Comparison of ENCODE assay signal across 20 cellular contexts in the genomic region with DNA sequence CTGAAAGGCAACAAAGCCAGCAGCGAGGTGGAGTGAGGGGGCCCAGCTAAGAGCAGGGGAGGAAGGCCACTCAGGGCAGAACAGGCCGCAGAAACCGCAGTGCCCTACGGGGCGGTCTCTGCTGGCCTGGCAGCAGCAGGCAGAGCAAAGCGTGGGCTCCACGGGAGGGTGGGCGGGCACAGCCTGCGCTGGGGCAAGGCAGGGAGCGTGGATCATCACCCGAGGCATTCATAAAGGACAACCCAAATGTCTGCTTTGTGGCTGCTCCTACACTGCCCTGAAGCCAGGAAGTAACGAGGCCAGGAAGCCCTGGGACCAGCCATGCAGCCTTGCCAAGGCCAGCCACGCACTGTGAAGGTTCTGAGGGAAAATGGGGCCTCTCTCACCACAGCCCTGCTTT.
A peak's percentile ranks its signal among the peaks of the same experiment; 100 is the strongest.
DNase-seq lines count a peak whose midpoint lies in the region; ATAC-seq, FAIRE-seq and TF ChIP-seq lines count a peak whose summit lies in the region.
"Had no signal": no experiment of that assay in that cellular context is flagged by ENCODE, and none has a peak within 500 bp of the region (broad histone marks: within the 10 kb centered on the region; RNA-seq: fewer than 3 reads in every experiment).

No MANE protein-coding gene starts in this region.

- no peak overlapping the region for H3K4me2 ChIP-seq in GM23248 (ENCODE audit: unreplicated experiment)

- H4K20me1 ChIP-seq in GM23248 (ENCODE audit: insufficient read depth): no peaks in the 10 kb centered on the region

- no peak for TF ChIP-seq POLR2A in vagina (IDR thresholded peaks at IDR 0.05)

- H3K27me3 Mint-ChIP-seq in activated naive CD8-positive, alpha-beta T cell treated with anti-CD3 and anti-CD28 coated beads, Interleukin-2, amount 10 ng/mL, durations not matched to agents 7 days and 5 days: no peaks in the 10 kb centered on the region
- no peaks in the 10 kb centered on the region for H3K27me3 Mint-ChIP-seq in activated naive CD8-positive, alpha-beta T cell treated with anti-CD3 and anti-CD28 coated beads for 36 hours
- no peaks in the 10 kb centered on the region for H3K27me3 Mint-ChIP-seq in central memory CD8-positive, alpha-beta T cell
- no peaks in the 10 kb centered on the region for H3K27me3 Mint-ChIP-seq in naive B cell
- H3K27me3 Mint-ChIP-seq: activated CD8-positive, alpha-beta memory T cell treated with anti-CD3 and anti-CD28 coated beads, Interleukin-2, amount 10 ng/mL, durations not matched to agents 7 days and 5 days had no signal

- H3K9me3 Mint-ChIP-seq in activated naive CD8-positive, alpha-beta T cell treated with anti-CD3 and anti-CD28 coated beads, Interleukin-2, amount 10 ng/mL, durations not matched to agents 7 days and 5 days: no peaks in the 10 kb centered on the region
- H3K9me3 Mint-ChIP-seq in activated naive CD8-positive, alpha-beta T cell treated with anti-CD3 and anti-CD28 coated beads for 36 hours: no peaks in the 10 kb centered on the region
- H3K9me3 Mint-ChIP-seq in central memory CD8-positive, alpha-beta T cell: peaks cover 8% of the 10 kb centered on the region
- H3K9me3 Mint-ChIP-seq in naive B cell: no peaks in the 10 kb centered on the region

- H3K36me3 ChIP-seq in vagina: no peaks in the 10 kb centered on the region
- H3K36me3 ChIP-seq in GM23248 (ENCODE audit: low read depth): no peaks in the 10 kb centered on the region
- H3K36me3 ChIP-seq: breast epithelium, gastrocnemius medialis, upper lobe of left lung had no signal

- H3K79me2 ChIP-seq in GM23248 (ENCODE audit: insufficient read depth): no peaks in the 10 kb centered on the region

- no peaks in the 10 kb centered on the region for H3K9me3 ChIP-seq in vagina
- no peaks in the 10 kb centered on the region for H3K9me3 ChIP-seq in GM23248 (ENCODE audit: low read depth)
- H3K9me3 ChIP-seq: breast epithelium, gastrocnemius medialis, upper lobe of left lung had no signal

- H3K27me3 ChIP-seq in vagina: no peaks in the 10 kb centered on the region
- no peaks in the 10 kb centered on the region for H3K27me3 ChIP-seq in GM23248 (replicated peaks; ENCODE audit: insufficient read depth)
- H3K27me3 ChIP-seq: breast epithelium, gastrocnemius medialis, upper lobe of left lung had no signal

- DNase-seq in activated naive CD8-positive, alpha-beta T cell treated with anti-CD3 and anti-CD28 coated beads, Interleukin-2, amount 10 ng/mL, durations not matched to agents 7 days and 5 days: no peak
- DNase-seq in activated naive CD8-positive, alpha-beta T cell treated with anti-CD3 and anti-CD28 coated beads for 36 hours: no peak
- DNase-seq in central memory CD8-positive, alpha-beta T cell (ENCODE audit: low spot score in 2 of 2): no peak
- DNase-seq in naive B cell: no peak
- DNase-seq in vagina (ENCODE audit: extremely low spot score in 2 of 2): no peak
- DNase-seq in GM23248: no peak
- DNase-seq in HTR-8/SVneo (ENCODE audit: insufficient read length, low spot score): no peak
- DNase-seq: activated CD8-positive, alpha-beta memory T cell treated with anti-CD3 and anti-CD28 coated beads, Interleukin-2, amount 10 ng/mL, durations not matched to agents 7 days and 5 days; activated naive CD4-positive, alpha-beta T cell treated with Interleukin-2 at 50 U/mL for 16 hours; Calu3; gastrocnemius medialis; GOT3; KBM-7; midbrain; NCI-H1436; NCI-H345; stimulated activated CD8-positive, alpha-beta memory T cell treated with anti-CD3 and anti-CD28 coated beads, Interleukin-4, amount 100 ng/mL, for 48 hours had no signal

- peaks cover 34% of the 10 kb centered on the region for H3K4me1 ChIP-seq in vagina
- peaks cover 16% of the 10 kb centered on the region for H3K4me1 ChIP-seq in GM23248 (ENCODE audit: insufficient read depth)

- H2AFZ ChIP-seq in GM23248: no peak overlapping the region

- TF ChIP-seq CTCF in vagina (IDR thresholded peaks at IDR 0.05): no peak

- 82 to 94% methylated on average over 11 to 13 of the region's 13 CpGs for WGBS in GM23248 (ENCODE audit: low coverage in 1 of 2, low lambda C conversion rate in 2 of 2, missing lambda C conversion rate in 2 of 2), 2 experiments

- intact Hi-C loops in vagina (cut with DNase I): no loop called here

- H3F3A ChIP-seq in GM23248 (ENCODE audit: insufficient read depth): peaks cover 5% of the 10 kb centered on the region; the same call in 1 of the 2 replicates

- H3K27ac ChIP-seq in vagina: peak overlapping the region; percentile 74
- H3K27ac ChIP-seq in GM23248: no peak overlapping the region

- no peak overlapping the region for H3K4me3 Mint-ChIP-seq in activated naive CD8-positive, alpha-beta T cell treated with anti-CD3 and anti-CD28 coated beads, Interleukin-2, amount 10 ng/mL, durations not matched to agents 7 days and 5 days
- H3K4me3 Mint-ChIP-seq in activated naive CD8-positive, alpha-beta T cell treated with anti-CD3 and anti-CD28 coated beads for 36 hours: no peak overlapping the region
- no peak overlapping the region for H3K4me3 Mint-ChIP-seq in central memory CD8-positive, alpha-beta T cell
- no peak overlapping the region for H3K4me3 Mint-ChIP-seq in naive B cell
- H3K4me3 Mint-ChIP-seq: activated CD8-positive, alpha-beta memory T cell treated with anti-CD3 and anti-CD28 coated beads, Interleukin-2, amount 10 ng/mL, durations not matched to agents 7 days and 5 days had no signal

- FAIRE-seq in HTR-8/SVneo (lab: Jason Lieb, UNC): no peak

- H3K4me1 Mint-ChIP-seq in activated naive CD8-positive, alpha-beta T cell treated with anti-CD3 and anti-CD28 coated beads, Interleukin-2, amount 10 ng/mL, durations not matched to agents 7 days and 5 days: peaks cover 25% of the 10 kb centered on the region
- H3K4me1 Mint-ChIP-seq in activated naive CD8-positive, alpha-beta T cell treated with anti-CD3 and anti-CD28 coated beads for 36 hours: peaks cover 28% of the 10 kb centered on the region
- H3K4me1 Mint-ChIP-seq in central memory CD8-positive, alpha-beta T cell: peaks cover 33% of the 10 kb centered on the region
- peaks cover 38 to 67% (median 40%) of the 10 kb centered on the region in 3 donors for H3K4me1 Mint-ChIP-seq in naive B cell

- no peak for ATAC-seq in activated naive CD8-positive, alpha-beta T cell treated with anti-CD3 and anti-CD28 coated beads, Interleukin-2, amount 10 ng/mL, durations not matched to agents 7 days and 5 days (ENCODE audit: low read depth)
- ATAC-seq in central memory CD8-positive, alpha-beta T cell (replicated peaks; ENCODE audit: extremely low read depth, poor library complexity, severe bottlenecking): no peak
- ATAC-seq in naive B cell (ENCODE audit: low read depth in 2 of 2) (no peak), GM18519 (IDR thresholded peaks at IDR 0.05; ENCODE audit: low FRiP score, unreplicated experiment) (no peak)
- ATAC-seq: activated CD8-positive, alpha-beta memory T cell treated with anti-CD3 and anti-CD28 coated beads, Interleukin-2, amount 10 ng/mL, durations not matched to agents 7 days and 5 days; gastrocnemius medialis had no signal

- POLR2A ChIA-PET in activated naive CD8-positive, alpha-beta T cell treated with anti-CD3 and anti-CD28 coated beads, Interleukin-2, amount 10 ng/mL, durations not matched to agents 7 days and 5 days (lab: Charles Lee): no interaction called here

- H3K4me3 ChIP-seq in vagina (no peak overlapping the region), GM23248 (no peak overlapping the region)
- H3K4me3 ChIP-seq: breast epithelium, gastrocnemius medialis, upper lobe of left lung had no signal

- in situ Hi-C loops in GM23248 (cut with MboI): no loop called here

- H3K36me3 Mint-ChIP-seq in activated naive CD8-positive, alpha-beta T cell treated with anti-CD3 and anti-CD28 coated beads, Interleukin-2, amount 10 ng/mL, durations not matched to agents 7 days and 5 days: peaks cover 11% of the 10 kb centered on the region
- H3K36me3 Mint-ChIP-seq in activated naive CD8-positive, alpha-beta T cell treated with anti-CD3 and anti-CD28 coated beads for 36 hours: peaks cover 13% of the 10 kb centered on the region
- peaks cover 9% of the 10 kb centered on the region for H3K36me3 Mint-ChIP-seq in central memory CD8-positive, alpha-beta T cell (ENCODE audit: insufficient read depth)
- peaks cover 0 to 7% of the 10 kb centered on the region in 2 donors for H3K36me3 Mint-ChIP-seq in naive B cell

- no peak overlapping the region for H3K9ac ChIP-seq in GM23248

- no peaks in the 10 kb centered on the region for H3K9me2 ChIP-seq in GM23248 (ENCODE audit: insufficient read depth)

- peak overlapping the region; percentile 51 for H3K27ac Mint-ChIP-seq in activated naive CD8-positive, alpha-beta T cell treated with anti-CD3 and anti-CD28 coated beads, Interleukin-2, amount 10 ng/mL, durations not matched to agents 7 days and 5 days
- no peak overlapping the region for H3K27ac Mint-ChIP-seq in activated naive CD8-positive, alpha-beta T cell treated with anti-CD3 and anti-CD28 coated beads for 36 hours
- peak overlapping the region; percentile 51 for H3K27ac Mint-ChIP-seq in central memory CD8-positive, alpha-beta T cell (ENCODE audit: low read depth)
- H3K27ac Mint-ChIP-seq in naive B cell: peak overlapping the region in 5 of 6 donors; percentile 24 to 88 (median 74)
- H3K27ac Mint-ChIP-seq: activated CD8-positive, alpha-beta memory T cell treated with anti-CD3 and anti-CD28 coated beads, Interleukin-2, amount 10 ng/mL, durations not matched to agents 7 days and 5 days had no signal
